22 cellular contexts compared by ENCODE assay signal in the genomic region with DNA sequence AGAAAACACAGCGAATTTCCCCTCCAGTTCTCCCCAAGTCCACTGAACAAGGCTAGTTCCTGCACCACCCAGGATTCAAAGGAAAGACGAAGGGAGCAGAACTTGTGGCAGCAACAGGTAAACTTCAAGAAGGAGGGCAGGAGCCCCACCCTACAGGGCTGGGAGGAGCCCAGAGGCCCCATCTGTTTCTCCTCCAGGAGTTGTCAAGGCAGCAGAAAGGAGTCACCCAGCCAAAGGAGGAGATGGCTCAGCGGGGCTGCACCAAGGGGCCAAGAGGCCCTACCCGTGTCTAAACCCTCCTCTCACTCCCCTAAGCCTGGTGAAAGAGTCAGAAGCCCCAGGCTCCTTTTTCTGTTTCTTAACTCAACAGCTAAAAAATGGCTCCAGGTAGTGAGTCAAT. TPM values are rescaled to one million over a fixed set of nuclear protein-coding genes. Genes with fewer than 3 reads are reported as not detected.
DNase-seq lines count a peak whose midpoint lies in the region; ATAC-seq and TF ChIP-seq lines count a peak whose summit lies in the region.
"Had no signal": no experiment of that assay in that cellular context is flagged by ENCODE, and none has a peak within 500 bp of the region (broad histone marks: within the 10 kb centered on the region; RNA-seq: fewer than 3 reads in every experiment).

No MANE protein-coding gene starts in this region.

- H3K4me3 Mint-ChIP-seq in activated CD4-positive, alpha-beta T cell treated with anti-CD3 and anti-CD28 coated beads for 36 hours: no peak overlapping the region
- H3K4me3 Mint-ChIP-seq in endothelial cell (ENCODE audit: unreplicated experiment): no peak overlapping the region
- H3K4me3 Mint-ChIP-seq: activated T-helper 1 cell treated with anti-CD3 and anti-CD28 coated beads, Interleukin-12 subunit alpha, Interleukin-12 subunit beta, Interleukin-2, Interleukin-4 antibody, amounts not matched to agents 30 ng/mL and 10 ng/mL and 1 ng/mL, durations not matched to agents 14 hours and 24 hours and 36 hours; B cell had no signal

- no peak overlapping the region for H3K9ac ChIP-seq in KMS-11

- H3K4me2 ChIP-seq in KMS-11: peak overlapping the region; percentile 37; the same call in 1 of the 2 replicates
- H3K4me2 ChIP-seq: A549 had no signal

- no peak overlapping the region for H3K27ac Mint-ChIP-seq in activated CD4-positive, alpha-beta T cell treated with anti-CD3 and anti-CD28 coated beads for 36 hours
- H3K27ac Mint-ChIP-seq in endothelial cell (ENCODE audit: unreplicated experiment): peak overlapping the region; percentile 91
- H3K27ac Mint-ChIP-seq: activated T-helper 1 cell treated with anti-CD3 and anti-CD28 coated beads, Interleukin-12 subunit alpha, Interleukin-12 subunit beta, Interleukin-2, Interleukin-4 antibody, amounts not matched to agents 30 ng/mL and 10 ng/mL and 1 ng/mL, durations not matched to agents 14 hours and 24 hours and 36 hours; B cell had no signal

- intact Hi-C loops in activated CD4-positive, alpha-beta T cell treated with anti-CD3 and anti-CD28 coated beads for 36 hours (cut with DNase I, micrococcal nuclease): no loop called here
- intact Hi-C loops in spleen (cut with DNase I; ENCODE audit: low total_unique reads): no loop called here

- TF ChIP-seq POLR2A in spleen (IDR thresholded peaks at IDR 0.05): no peak

- TF ChIP-seq CTCF in KMS-11 (conservative IDR thresholded peaks at IDR 0.05; ENCODE audit: low read depth, low read length) (no peak), endothelial cell (IDR thresholded peaks at IDR 0.05; ENCODE audit: unreplicated experiment) (no peak), spleen (IDR thresholded peaks at IDR 0.05 in 8 of 11, conservative IDR thresholded peaks at IDR 0.05 in 3 of 11) (no peak), WERI-Rb-1 (IDR thresholded peaks at IDR 0.05; ENCODE audit: low read depth, low read length) (no peak)

- DNase-seq in activated CD4-positive, alpha-beta T cell treated with anti-CD3 and anti-CD28 coated beads for 36 hours: no peak
- DNase-seq in activated CD4-positive, alpha-beta T cell treated with anti-CD3 and anti-CD28 coated beads for 48 hours: no peak
- no peak for DNase-seq in endothelial cell (ENCODE audit: low spot score)
- peak; percentile 34 for DNase-seq in spleen
- DNase-seq in WERI-Rb-1: no peak
- DNase-seq in RKO (ENCODE audit: low spot score): no peak
- DNase-seq in NCI-H526 (lab: John Stamatoyannopoulos, UW): no peak
- DNase-seq: activated naive CD4-positive, alpha-beta T cell treated with anti-CD3 and anti-CD28 coated beads, Interleukin-2, amount 50 U/mL, for 16 hours; cortex of kidney; DMS53; gastrocnemius medialis; GDM1; NCI-H146; NCI-H2171; NCI-H510A treated with DMSO at 0.1 percent for 48 hours; transverse colon had no signal

- H3K79me2 ChIP-seq in KMS-11 (ENCODE audit: insufficient read depth, low read depth): no peaks in the 10 kb centered on the region

- no peaks in the 10 kb centered on the region for H3K36me3 ChIP-seq in KMS-11 (ENCODE audit: insufficient read depth)
- peaks cover 0 to 41% (median 7%) of the 10 kb centered on the region in 6 donors for H3K36me3 ChIP-seq in spleen
- H3K36me3 ChIP-seq in WERI-Rb-1: no peaks in the 10 kb centered on the region
- H3K36me3 ChIP-seq: cardiac muscle cell, gastrocnemius medialis, transverse colon had no signal

- no peaks in the 10 kb centered on the region for H3K9me3 Mint-ChIP-seq in activated CD4-positive, alpha-beta T cell treated with anti-CD3 and anti-CD28 coated beads for 36 hours (ENCODE audit: low read depth)
- H3K9me3 Mint-ChIP-seq in endothelial cell (ENCODE audit: unreplicated experiment): no peaks in the 10 kb centered on the region
- H3K9me3 Mint-ChIP-seq: activated T-helper 1 cell treated with anti-CD3 and anti-CD28 coated beads, Interleukin-12 subunit alpha, Interleukin-12 subunit beta, Interleukin-2, Interleukin-4 antibody, amounts not matched to agents 30 ng/mL and 10 ng/mL and 1 ng/mL, durations not matched to agents 14 hours and 24 hours and 36 hours had no signal

- CTCF ChIA-PET in activated CD4-positive, alpha-beta T cell treated with anti-CD3 and anti-CD28 coated beads for 36 hours (lab: Charles Lee): no interaction called here

- H3K4me1 ChIP-seq in KMS-11 (ENCODE audit: low read depth, poor library complexity, severe bottlenecking) (peaks cover 14% of the 10 kb centered on the region), spleen (peaks cover 0 to 27% (median 13%) of the 10 kb centered on the region in 6 donors)
- H3K4me1 ChIP-seq: A549, gastrocnemius medialis had no signal

- H4K20me1 ChIP-seq in KMS-11 (ENCODE audit: insufficient read depth): no peaks in the 10 kb centered on the region

- peaks cover 35% of the 10 kb centered on the region for H3K36me3 Mint-ChIP-seq in activated CD4-positive, alpha-beta T cell treated with anti-CD3 and anti-CD28 coated beads for 36 hours (ENCODE audit: low read depth)
- H3K36me3 Mint-ChIP-seq in endothelial cell (ENCODE audit: low read depth, unreplicated experiment): peaks cover 24% of the 10 kb centered on the region

- no peaks in the 10 kb centered on the region for H3K27me3 ChIP-seq in KMS-11 (ENCODE audit: insufficient read depth, low read depth)
- H3K27me3 ChIP-seq in spleen (replicated peaks in 1 of 7): no peaks in the 10 kb centered on the region
- H3K27me3 ChIP-seq in WERI-Rb-1 (ENCODE audit: insufficient read depth, low read depth, severe bottlenecking): no peaks in the 10 kb centered on the region
- H3K27me3 ChIP-seq: cardiac muscle cell, gastrocnemius medialis, transverse colon had no signal

- no peaks in the 10 kb centered on the region for H3K4me1 Mint-ChIP-seq in activated CD4-positive, alpha-beta T cell treated with anti-CD3 and anti-CD28 coated beads for 36 hours
- H3K4me1 Mint-ChIP-seq in endothelial cell (ENCODE audit: unreplicated experiment): peaks cover 26% of the 10 kb centered on the region
- H3K4me1 Mint-ChIP-seq: B cell had no signal

- no peaks in the 10 kb centered on the region for H3K9me3 ChIP-seq in spleen
- peaks cover 2% of the 10 kb centered on the region for H3K9me3 ChIP-seq in WERI-Rb-1 (ENCODE audit: severe bottlenecking)
- H3K9me3 ChIP-seq: A549, gastrocnemius medialis, transverse colon had no signal

- H2AFZ ChIP-seq in KMS-11 (ENCODE audit: low read depth): no peak overlapping the region

- H3K27ac ChIP-seq in KMS-11 (peak overlapping the region; percentile 19; the same call in 1 of the 2 replicates), spleen (no peak overlapping the region), WERI-Rb-1 (no peak overlapping the region)
- H3K27ac ChIP-seq: A549, cardiac muscle cell, gastrocnemius medialis, transverse colon had no signal

- peak; percentile 20 for ATAC-seq in activated CD4-positive, alpha-beta T cell treated with anti-CD3 and anti-CD28 coated beads for 36 hours
- ATAC-seq: activated CD4-positive, CD25-positive, alpha-beta regulatory T cell treated with anti-CD3 and anti-CD28 coated beads, Interleukin-2, amount 50 U/mL, for 24 hours; gastrocnemius medialis had no signal

- POLR2A ChIA-PET in activated CD4-positive, alpha-beta T cell treated with anti-CD3 and anti-CD28 coated beads for 36 hours (lab: Charles Lee): no interaction called here

- WGBS in spleen, 5 donors: 84 to 91% (median 87%) methylated on average over 4 of the region's 4 CpGs

- H3K4me3 ChIP-seq in KMS-11 (IDR thresholded peaks at IDR 0.05; ENCODE audit: insufficient read depth, low read depth, low read length) (no peak overlapping the region), spleen (no peak overlapping the region), WERI-Rb-1 (ENCODE audit: low read depth, low read length) (no peak overlapping the region)
- H3K4me3 ChIP-seq: A549, cardiac muscle cell, gastrocnemius medialis, transverse colon had no signal

- no peaks in the 10 kb centered on the region for H3K27me3 Mint-ChIP-seq in activated CD4-positive, alpha-beta T cell treated with anti-CD3 and anti-CD28 coated beads for 36 hours
- H3K27me3 Mint-ChIP-seq in endothelial cell (ENCODE audit: unreplicated experiment): peaks cover 5% of the 10 kb centered on the region
- H3K27me3 Mint-ChIP-seq: B cell had no signal

RNA-seq across cellular contexts. Expression of gene SAPCD1, which starts 1.8 kb away (rescaled TPM):
- total RNA-seq in activated CD4-positive, alpha-beta T cell treated with anti-CD3 and anti-CD28 coated beads for 36 hours: 10 to 100 TPM; 12.2 to 13.2 TPM
- 2.4 TPM for total RNA-seq in endothelial cell (ENCODE audit: unreplicated experiment)
- total RNA-seq in spleen: 10 to 100 TPM in 1 of 7 donors, 1 to 10 TPM in 5, not detected in 1; 3.6 to 11.8 (median 5.3) TPM
- 10 to 100 TPM in 1 of 3 donors, 1 to 10 TPM in 2; 7.5 to 14.2 (median 8.3) TPM for polyA plus RNA-seq in spleen
- total RNA-seq: gastrocnemius medialis had no signal

RNA-seq across cellular contexts. Expression of gene VWA7, which starts 12.9 kb away (rescaled TPM):
- 1 to 10 TPM; 1.4 to 1.5 TPM for total RNA-seq in activated CD4-positive, alpha-beta T cell treated with anti-CD3 and anti-CD28 coated beads for 36 hours
- total RNA-seq in endothelial cell (ENCODE audit: unreplicated experiment) (0.74 TPM), spleen (1 to 10 TPM in 4 of 7 donors, under 1 TPM in 2, not detected in 1; 0.68 to 2.6 (median 1.3) TPM)
- 1 to 10 TPM in 1 of 3 donors, under 1 TPM in 2; 0.09 to 1.2 (median 0.11) TPM for polyA plus RNA-seq in spleen

RNA-seq across cellular contexts. Expression of gene MSH5, which starts 24.4 kb away (rescaled TPM):
- 100 to 1,000 TPM in 1 of 2 experiments, 10 to 100 TPM in 1; 92.1 to 126 TPM for total RNA-seq in activated CD4-positive, alpha-beta T cell treated with anti-CD3 and anti-CD28 coated beads for 36 hours
- total RNA-seq in endothelial cell (ENCODE audit: unreplicated experiment) (16.1 TPM), spleen (10 to 100 TPM; 20.2 to 35.2 (median 27.6) TPM)
- 10 to 100 TPM; 11.2 to 26.7 (median 23.1) TPM for polyA plus RNA-seq in spleen

RNA-seq across cellular contexts. Expression of gene CLIC1, which starts 27.9 kb away (rescaled TPM):
- 100 to 1,000 TPM; 357 to 438 TPM for total RNA-seq in activated CD4-positive, alpha-beta T cell treated with anti-CD3 and anti-CD28 coated beads for 36 hours
- total RNA-seq in endothelial cell (ENCODE audit: unreplicated experiment) (420 TPM), spleen (100 to 1,000 TPM; 296 to 392 (median 326) TPM)
- 100 to 1,000 TPM; 321 to 447 (median 388) TPM for polyA plus RNA-seq in spleen

RNA-seq across cellular contexts. Expression of gene VARS1, which starts 31.3 kb away (rescaled TPM):
- total RNA-seq in activated CD4-positive, alpha-beta T cell treated with anti-CD3 and anti-CD28 coated beads for 36 hours: 100 to 1,000 TPM; 147 to 169 TPM
- total RNA-seq in endothelial cell (ENCODE audit: unreplicated experiment) (53.0 TPM), spleen (10 to 100 TPM; 32.4 to 97.3 (median 62.5) TPM)
- polyA plus RNA-seq in spleen: 10 to 100 TPM; 31.1 to 49.0 (median 38.3) TPM
